8 cellular contexts compared by ENCODE assay signal in genomic region chr10:110918269-110918632, GRCh38. TPM values are rescaled to one million over a fixed set of nuclear protein-coding genes. Genes with fewer than 3 reads are reported as not detected.
DNase-seq lines count a peak whose midpoint lies in the region; ATAC-seq, FAIRE-seq and TF ChIP-seq lines count a peak whose summit lies in the region.

No MANE protein-coding gene starts in this region.

- no peaks in the 10 kb centered on the region for H3K9me3 Mint-ChIP-seq in activated naive CD4-positive, alpha-beta T cell treated with anti-CD3 and anti-CD28 coated beads, Interleukin-2, amount 10 ng/mL, durations not matched to agents 7 days and 5 days

- intact Hi-C loops in pancreas (cut with DNase I), result no loop called here

- H3K4me1 ChIP-seq in pancreas, result peaks cover 11 to 54% (median 38%) of the 10 kb centered on the region in 3 donors

- DNase-seq in NCI-H2227 treated with DMSO at 0.1 percent for 48 hours (lab: John Stamatoyannopoulos, UW), result peak; percentile 68
- no peak for DNase-seq in NCI-H2227 (lab: John Stamatoyannopoulos, UW; ENCODE audit: unreplicated experiment)
- peak; percentile 96 for DNase-seq in NCI-H510A treated with DMSO at 0.1 percent for 48 hours (lab: John Stamatoyannopoulos, UW)
- peak; percentile 93 for DNase-seq in activated naive CD4-positive, alpha-beta T cell treated with anti-CD3 and anti-CD28 coated beads, Interleukin-2, amount 10 ng/mL, durations not matched to agents 7 days and 5 days
- DNase-seq in glomerular visceral epithelial cell (ENCODE audit: extremely low spot score), result peak; percentile 96
- peak in 3 of 6 donors; percentile 95 to 97 (median 96) for DNase-seq in pancreas
- DNase-seq in G401 (ENCODE audit: low spot score), result no peak

- CTCF ChIA-PET in activated naive CD4-positive, alpha-beta T cell treated with anti-CD3 and anti-CD28 coated beads, Interleukin-2, amount 10 ng/mL, durations not matched to agents 7 days and 5 days (lab: Charles Lee), result interaction anchor here (0.9 to 2.8 kb wide), 6 partner anchors 15 to 172 kb away, joined by 3 to 10 read pairs (median 6); no protein-coding TSS in a partner anchor

- peak overlapping the region; percentile 98 to 100 (median 99) for H3K27ac ChIP-seq in pancreas

- H3K4me3 ChIP-seq in pancreas, result peak overlapping the region; percentile 33 to 70 (median 62)

- no peaks in the 10 kb centered on the region for H3K9me3 ChIP-seq in pancreas

- no peaks in the 10 kb centered on the region for H3K27me3 ChIP-seq in pancreas

- FAIRE-seq in pancreas (lab: Jason Lieb, UNC), result no peak

- peak overlapping the region; percentile 98 for H3K27ac Mint-ChIP-seq in activated naive CD4-positive, alpha-beta T cell treated with anti-CD3 and anti-CD28 coated beads, Interleukin-2, amount 10 ng/mL, durations not matched to agents 7 days and 5 days

- TF ChIP-seq CTCF in pancreas (IDR thresholded peaks at IDR 0.05), result no peak

- 0% methylated on average over 13 of the region's 13 CpGs for WGBS in pancreas, 2 donors

- H3K27me3 Mint-ChIP-seq in activated naive CD4-positive, alpha-beta T cell treated with anti-CD3 and anti-CD28 coated beads, Interleukin-2, amount 10 ng/mL, durations not matched to agents 7 days and 5 days, result no peaks in the 10 kb centered on the region

- in situ Hi-C loops in G401 (cut with HindIII; ENCODE audit: low sequenced_read_pairs), result no loop called here

- H3K4me1 Mint-ChIP-seq in activated naive CD4-positive, alpha-beta T cell treated with anti-CD3 and anti-CD28 coated beads, Interleukin-2, amount 10 ng/mL, durations not matched to agents 7 days and 5 days, result peaks cover 34% of the 10 kb centered on the region

- H3K4me3 Mint-ChIP-seq in activated naive CD4-positive, alpha-beta T cell treated with anti-CD3 and anti-CD28 coated beads, Interleukin-2, amount 10 ng/mL, durations not matched to agents 7 days and 5 days, result peak overlapping the region; percentile 91

- ATAC-seq in pancreas, result no peak
- ATAC-seq in HG03025 (IDR thresholded peaks at IDR 0.05; ENCODE audit: low FRiP score, unreplicated experiment), result no peak

- peaks cover 6% of the 10 kb centered on the region for H3K36me3 Mint-ChIP-seq in activated naive CD4-positive, alpha-beta T cell treated with anti-CD3 and anti-CD28 coated beads, Interleukin-2, amount 10 ng/mL, durations not matched to agents 7 days and 5 days

- no peaks in the 10 kb centered on the region for H3K36me3 ChIP-seq in pancreas

RNA-seq across cellular contexts. Expression of gene BBIP1, which starts 0.7 kb away (rescaled TPM):
- 10 to 100 TPM in 1 of 6 donors, 1 to 10 TPM in 5; 4.2 to 12.4 (median 6.8) TPM for total RNA-seq in pancreas
- polyA plus RNA-seq in pancreas, result 10 to 100 TPM; 15.0 to 21.1 TPM
- 18.7 and 20.5 TPM in 2 replicates for total RNA-seq in G401 (2014; rRNA removed; shearing (Covaris generic))

RNA-seq across cellular contexts. Expression of gene SHOC2, which starts 1.2 kb away (rescaled TPM):
- 10 to 100 TPM; 22.2 to 39.8 (median 26.4) TPM for total RNA-seq in pancreas
- polyA plus RNA-seq in pancreas, result 10 to 100 TPM in 1 of 2 donors, 1 to 10 TPM in 1; 8.4 to 14.3 TPM
- total RNA-seq in G401 (2014; rRNA removed; shearing (Covaris generic)), result 9.4 and 14.2 TPM in 2 replicates

RNA-seq across cellular contexts. Expression of gene PDCD4, which starts 46.5 kb away (rescaled TPM):
- total RNA-seq in pancreas, result 100 to 1,000 TPM; 323 to 679 (median 523) TPM
- polyA plus RNA-seq in pancreas, result 100 to 1,000 TPM; 283 to 352 TPM
- total RNA-seq in G401 (2014; rRNA removed; shearing (Covaris generic)), result 10.8 and 43.0 TPM in 2 replicates

Comparison
In these comparisons a context has a peak if more than half of its experiments do, and no peak if none do; other contexts are left out.
1. DNase-seq: peak in NCI-H2227 treated with DMSO at 0.1 percent for 48 hours (single experiment), NCI-H510A treated with DMSO at 0.1 percent for 48 hours (single experiment), activated naive CD4-positive, alpha-beta T cell treated with anti-CD3 and anti-CD28 coated beads, Interleukin-2, amount 10 ng/mL, durations not matched to agents 7 days and 5 days (single experiment) and glomerular visceral epithelial cell (single experiment); none in NCI-H2227 (single experiment) and G401 (single experiment).